ENCODE assay signal across 27 cellular contexts in genomic region chr14:97866664-97867063, GRCh38.
DNase-seq lines count a peak whose midpoint lies in the region; ATAC-seq and TF ChIP-seq lines count a peak whose summit lies in the region.
"Had no signal": no experiment of that assay in that cellular context is flagged by ENCODE, and none has a peak within 500 bp of the region (broad histone marks: within the 10 kb centered on the region; RNA-seq: fewer than 3 reads in every experiment).

No MANE protein-coding gene starts in this region.

- H3K79me2 ChIP-seq in neural cell (replicated peaks; ENCODE audit: insufficient read depth, low read length), result no peaks in the 10 kb centered on the region
- H3K79me2 ChIP-seq: hepatocyte had no signal

- no peak overlapping the region for H3K27ac Mint-ChIP-seq in activated CD4-positive, alpha-beta T cell treated with anti-CD3 and anti-CD28 coated beads for 36 hours
- H3K27ac Mint-ChIP-seq: activated naive CD8-positive, alpha-beta T cell treated with anti-CD3 and anti-CD28 coated beads, Interleukin-2, amount 10 ng/mL, durations not matched to agents 7 days and 5 days; CD4-positive, alpha-beta memory T cell had no signal

- H4K20me1 ChIP-seq in neural cell (ENCODE audit: insufficient read depth), result no peaks in the 10 kb centered on the region

- no peak overlapping the region for H3K27ac ChIP-seq in HEK293 (ENCODE audit: extremely low read depth, low read depth, low read length)
- peak overlapping the region; percentile 46 for H3K27ac ChIP-seq in caudate nucleus (ENCODE audit: low read depth, low read length)
- H3K27ac ChIP-seq in neural cell (ENCODE audit: low read length), result peak overlapping the region; percentile 90
- H3K27ac ChIP-seq: A549, gastroesophageal sphincter, hepatocyte, prostate gland, vagina had no signal

- H3K4me3 Mint-ChIP-seq in activated CD4-positive, alpha-beta T cell treated with anti-CD3 and anti-CD28 coated beads for 36 hours, result no peak overlapping the region
- H3K4me3 Mint-ChIP-seq: activated naive CD8-positive, alpha-beta T cell treated with anti-CD3 and anti-CD28 coated beads, Interleukin-2, amount 10 ng/mL, durations not matched to agents 7 days and 5 days; CD4-positive, alpha-beta memory T cell had no signal

- TF ChIP-seq CTCF in HEK293 (tag by site-specific recombination; IDR thresholded peaks at IDR 0.05) (no peak), neural cell (IDR thresholded peaks at IDR 0.05; ENCODE audit: poor library complexity, severe bottlenecking) (no peak)

- DNase-seq in activated CD4-positive, alpha-beta T cell treated with anti-CD3 and anti-CD28 coated beads for 36 hours, result no peak
- no peak for DNase-seq in activated CD4-positive, alpha-beta T cell treated with anti-CD3 and anti-CD28 coated beads, Interleukin-2, amount 50 U/mL, for 1 hour
- peak in 10 of 61 donors; percentile 2 to 82 (median 21) for DNase-seq in caudate nucleus (lab: John Stamatoyannopoulos, UW)
- no peak for DNase-seq in NCI-H1092 (lab: John Stamatoyannopoulos, UW)
- DNase-seq in NCI-H69 (lab: John Stamatoyannopoulos, UW), result no peak
- DNase-seq: activated naive CD8-positive, alpha-beta T cell treated with anti-CD3 and anti-CD28 coated beads, Interleukin-2, amount 10 ng/mL, durations not matched to agents 7 days and 5 days; CD4-positive, alpha-beta memory T cell; dermis blood vessel endothelial cell; GOT3; islet precursor cell; left ventricle myocardium superior; NCI-H1105 treated with DMSO at 0.1 percent for 48 hours; NCI-H2029; NCI-H345; NCI-H82; RPMI8226; stimulated activated CD4-positive, alpha-beta T cell treated with anti-CD3 and anti-CD28 coated beads, Interleukin-15, amount 100 ng/mL, for 24 hours; stimulated activated naive CD4-positive, alpha-beta T cell had no signal

- H3K36me3 ChIP-seq in HEK293 (ENCODE audit: control insufficient read depth in 2 of 2, insufficient read depth in 1 of 2, low read length in 2 of 2) (no peaks in the 10 kb centered on the region), neural cell (ENCODE audit: insufficient read depth, low read length) (no peaks in the 10 kb centered on the region)
- H3K36me3 ChIP-seq: gastroesophageal sphincter, prostate gland, vagina had no signal

- intact Hi-C loops in activated CD4-positive, alpha-beta T cell treated with anti-CD3 and anti-CD28 coated beads for 36 hours (cut with DNase I, micrococcal nuclease), result loop anchor here in 1 of 2 experiments (1.0 to 5.0 kb wide), 4 partner anchors 111 to 1406 kb away; partner anchors contain the start of gene BCL11B

- POLR2A ChIA-PET in activated CD4-positive, alpha-beta T cell treated with anti-CD3 and anti-CD28 coated beads for 36 hours (lab: Charles Lee), result no interaction called here
- POLR2A ChIA-PET in HEK293 (lab: Yijun Ruan, JAX), result no interaction called here

- CTCF ChIA-PET in activated CD4-positive, alpha-beta T cell treated with anti-CD3 and anti-CD28 coated beads for 36 hours (lab: Charles Lee), result no interaction called here
- CTCF ChIA-PET in HEK293 (lab: Yijun Ruan, JAX), result no interaction called here

- no peaks in the 10 kb centered on the region for H3K9me2 ChIP-seq in neural cell (ENCODE audit: insufficient read depth, low read length)

- TF ChIP-seq RAD21 in neural cell (conservative IDR thresholded peaks at IDR 0.05), result no peak

- TF ChIP-seq EP300 in neural cell (conservative IDR thresholded peaks at IDR 0.05; ENCODE audit: poor library complexity, severe bottlenecking), result peak; percentile 94

- no peaks in the 10 kb centered on the region for H3K27me3 Mint-ChIP-seq in activated CD4-positive, alpha-beta T cell treated with anti-CD3 and anti-CD28 coated beads for 36 hours
- H3K27me3 Mint-ChIP-seq: activated naive CD8-positive, alpha-beta T cell treated with anti-CD3 and anti-CD28 coated beads, Interleukin-2, amount 10 ng/mL, durations not matched to agents 7 days and 5 days; CD4-positive, alpha-beta memory T cell had no signal

- ATAC-seq in activated CD4-positive, alpha-beta T cell treated with anti-CD3 and anti-CD28 coated beads for 36 hours, result peak; percentile 86
- ATAC-seq in HG03025 (IDR thresholded peaks at IDR 0.05; ENCODE audit: low FRiP score, unreplicated experiment), result no peak
- ATAC-seq: A549, gastroesophageal sphincter, K562, left ventricle myocardium superior had no signal

- H3K4me3 ChIP-seq in HEK293 (ENCODE audit: low read depth, low read length) (no peak overlapping the region), neural cell (ENCODE audit: low read length) (peak overlapping the region; percentile 35)
- H3K4me3 ChIP-seq: A549, gastroesophageal sphincter, hepatocyte, K562, prostate gland, vagina had no signal

- H3K4me1 Mint-ChIP-seq in activated CD4-positive, alpha-beta T cell treated with anti-CD3 and anti-CD28 coated beads for 36 hours, result peaks cover 19% of the 10 kb centered on the region

- H3F3A ChIP-seq in neural cell (ENCODE audit: insufficient read depth, low read length, poor library complexity, severe bottlenecking), result no peaks in the 10 kb centered on the region

- H3K36me3 Mint-ChIP-seq in activated CD4-positive, alpha-beta T cell treated with anti-CD3 and anti-CD28 coated beads for 36 hours (ENCODE audit: low read depth), result no peaks in the 10 kb centered on the region
- H3K36me3 Mint-ChIP-seq: activated naive CD8-positive, alpha-beta T cell treated with anti-CD3 and anti-CD28 coated beads, Interleukin-2, amount 10 ng/mL, durations not matched to agents 7 days and 5 days had no signal

- H2AFZ ChIP-seq in neural cell (ENCODE audit: low read depth, low read length), result no peak overlapping the region
- H2AFZ ChIP-seq: hepatocyte had no signal

- no peaks in the 10 kb centered on the region for H3K9me3 Mint-ChIP-seq in activated CD4-positive, alpha-beta T cell treated with anti-CD3 and anti-CD28 coated beads for 36 hours (ENCODE audit: low read depth)

- peak overlapping the region; percentile 37 for H3K9ac ChIP-seq in neural cell (ENCODE audit: low read length)

- H3K4me1 ChIP-seq in HEK293 (ENCODE audit: control insufficient read depth, insufficient read depth, low read length), result no peaks in the 10 kb centered on the region
- H3K4me1 ChIP-seq: A549, gastroesophageal sphincter, prostate gland, vagina had no signal

- peak overlapping the region; percentile 28 for H3K4me2 ChIP-seq in neural cell (ENCODE audit: low read length)
- H3K4me2 ChIP-seq: A549, hepatocyte had no signal

- H3K27me3 ChIP-seq in neural cell (ENCODE audit: insufficient read depth, low read depth, low read length), result no peaks in the 10 kb centered on the region
- H3K27me3 ChIP-seq: gastroesophageal sphincter, hepatocyte, vagina had no signal

- no peaks in the 10 kb centered on the region for H3K9me3 ChIP-seq in HEK293 (ENCODE audit: control insufficient read depth, insufficient read depth, low read depth, low read length)
- no peaks in the 10 kb centered on the region for H3K9me3 ChIP-seq in neural cell (ENCODE audit: low read length)
- H3K9me3 ChIP-seq: A549, gastroesophageal sphincter, prostate gland, vagina had no signal

TF ChIP-seq in HEK293, 187 proteins besides CTCF, POLR2A, EP300 and RAD21:
- TF ChIP-seq ZNF555 (tag by site-specific recombination; conservative IDR thresholded peaks at IDR 0.05), result no peak
- no peak for TF ChIP-seq ZNF132 (tag by site-specific recombination; IDR thresholded peaks at IDR 0.05; ENCODE audit: borderline replicate concordance)
- peak; percentile 59; the same call in 1 of the 2 replicates for TF ChIP-seq ZBTB21 (tag by site-specific recombination; IDR thresholded peaks at IDR 0.05)
- TF ChIP-seq, protein P1, sequence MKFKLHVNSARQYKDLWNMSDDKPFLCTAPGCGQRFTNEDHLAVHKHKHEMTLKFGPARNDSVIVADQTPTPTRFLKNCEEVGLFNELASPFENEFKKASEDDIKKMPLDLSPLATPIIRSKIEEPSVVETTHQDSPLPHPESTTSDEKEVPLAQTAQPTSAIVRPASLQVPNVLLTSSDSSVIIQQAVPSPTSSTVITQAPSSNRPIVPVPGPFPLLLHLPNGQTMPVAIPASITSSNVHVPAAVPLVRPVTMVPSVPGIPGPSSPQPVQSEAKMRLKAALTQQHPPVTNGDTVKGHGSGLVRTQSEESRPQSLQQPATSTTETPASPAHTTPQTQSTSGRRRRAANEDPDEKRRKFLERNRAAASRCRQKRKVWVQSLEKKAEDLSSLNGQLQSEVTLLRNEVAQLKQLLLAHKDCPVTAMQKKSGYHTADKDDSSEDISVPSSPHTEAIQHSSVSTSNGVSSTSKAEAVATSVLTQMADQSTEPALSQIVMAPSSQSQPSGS (tag by site-specific recombination; IDR thresholded peaks at IDR 0.05; ENCODE audit: low read depth), result peak; percentile 61; the same call in 1 of the 2 replicates
- TF ChIP-seq ZNF366 (tag by site-specific recombination; conservative IDR thresholded peaks at IDR 0.05), result peak; percentile 11; the same call in 1 of the 2 replicates
TF ChIP-seq in HEK293: peak in this region for 3.

TF ChIP-seq in neural cell, 6 proteins besides CTCF, POLR2A, EP300 and RAD21 (continues in another document):
- TF ChIP-seq MXI1 (conservative IDR thresholded peaks at IDR 0.05; ENCODE audit: poor library complexity, severe bottlenecking), result no peak
- no peak for TF ChIP-seq EZH2 (IDR thresholded peaks at IDR 0.05; ENCODE audit: borderline replicate concordance, insufficient read depth, low read length, poor library complexity, severe bottlenecking)
- TF ChIP-seq SMC3 (conservative IDR thresholded peaks at IDR 0.05; ENCODE audit: poor library complexity), result peak; percentile 24
- peak; percentile 63 for TF ChIP-seq REST (IDR thresholded peaks at IDR 0.05; ENCODE audit: borderline replicate concordance)
